In the genomic region with DNA sequence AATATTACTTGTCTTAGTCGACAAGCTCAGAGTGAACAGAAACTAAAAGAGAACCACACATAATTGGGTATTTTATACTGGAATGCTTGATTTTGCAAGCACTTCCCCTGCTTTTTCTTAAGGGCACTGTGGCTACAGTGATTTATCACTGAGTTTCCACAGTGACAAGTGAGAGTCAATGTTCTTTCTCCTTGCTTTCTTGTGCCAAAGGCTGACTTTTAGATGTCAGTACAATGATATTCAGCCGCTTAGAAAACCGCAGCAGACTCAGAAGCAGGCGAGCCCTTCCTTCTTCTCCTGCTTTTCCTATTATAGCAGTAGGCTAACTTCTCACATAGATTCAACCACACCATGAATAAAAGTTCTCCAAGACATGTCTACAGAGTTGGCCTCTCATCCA, we compare ENCODE assay signal across 17 cellular contexts.
DNase-seq lines count a peak whose midpoint lies in the region; TF ChIP-seq lines count a peak whose summit lies in the region.
"Had no signal": no experiment of that assay in that cellular context is flagged by ENCODE, and none has a peak within 500 bp of the region (broad histone marks: within the 10 kb centered on the region; RNA-seq: fewer than 3 reads in every experiment).

No MANE protein-coding gene starts in this region.

- H3K9me3 ChIP-seq in A673 (ENCODE audit: low read depth, low read length, poor library complexity, severe bottlenecking) = no peaks in the 10 kb centered on the region
- H3K9me3 ChIP-seq in SK-N-MC (ENCODE audit: low read depth, low read length) = no peaks in the 10 kb centered on the region
- H3K9me3 ChIP-seq in fibroblast of lung (ENCODE audit: control insufficient read depth, insufficient read depth, low read depth, low read length) = no peaks in the 10 kb centered on the region

- POLR2A ChIA-PET in A673 (lab: Charles Lee; ENCODE audit: low non-redundant PET) = no interaction called here

- no peak overlapping the region for H3K4me3 ChIP-seq in A673 (ENCODE audit: low read depth, low read length, poor library complexity, severe bottlenecking)
- H3K4me3 ChIP-seq in SK-N-MC = peak overlapping the region; percentile 48
- H3K4me3 ChIP-seq in fibroblast of lung (replicated peaks in 1 of 4; ENCODE audit: control extremely low read depth in 1 of 4, insufficient read depth in 1 of 4, low read depth in 3 of 4, low read length in 4 of 4) = no peak overlapping the region
- no peak overlapping the region for H3K4me3 ChIP-seq in mesendoderm (ENCODE audit: low read length)
- H3K4me3 ChIP-seq: GM23248, K562 had no signal

- no peak overlapping the region for H2BK120ac ChIP-seq in mesendoderm (ENCODE audit: low read depth, low read length)

- H3K79me2 ChIP-seq in fibroblast of lung (ENCODE audit: control insufficient read depth, insufficient read depth, low read length) (no peaks in the 10 kb centered on the region), mesendoderm (ENCODE audit: control insufficient read depth, insufficient read depth, low read length) (no peaks in the 10 kb centered on the region)

- H3K23ac ChIP-seq in mesendoderm (ENCODE audit: low read length) = no peak overlapping the region

- no peak overlapping the region for H3K4ac ChIP-seq in mesendoderm (ENCODE audit: low read depth, low read length)

- H3K18ac ChIP-seq in mesendoderm (ENCODE audit: low read length) = peak overlapping the region; percentile 60

- no peaks in the 10 kb centered on the region for H3K4me1 ChIP-seq in A673 (ENCODE audit: insufficient read depth, low read length, poor library complexity, severe bottlenecking)
- no peaks in the 10 kb centered on the region for H3K4me1 ChIP-seq in fibroblast of lung (ENCODE audit: control insufficient read depth, extremely low read depth, insufficient read depth, low read length)
- no peaks in the 10 kb centered on the region for H3K4me1 ChIP-seq in mesendoderm (ENCODE audit: control insufficient read depth, low read depth, low read length)

- H2BK15ac ChIP-seq in mesendoderm (replicated peaks; ENCODE audit: low read depth) = no peak overlapping the region

- CTCF ChIA-PET in A673 (lab: Charles Lee) = no interaction called here

- no peak overlapping the region for H2BK5ac ChIP-seq in mesendoderm (ENCODE audit: low read length)

- H3K27me3 ChIP-seq in A673 (replicated peaks; ENCODE audit: insufficient read depth, low read depth, low read length, poor library complexity) = no peaks in the 10 kb centered on the region
- H3K27me3 ChIP-seq in fibroblast of lung (ENCODE audit: control insufficient read depth, insufficient read depth, low read length) = no peaks in the 10 kb centered on the region
- H3K27me3 ChIP-seq in mesendoderm (ENCODE audit: insufficient read depth, low read length, poor library complexity) = no peaks in the 10 kb centered on the region

- intact Hi-C loops in A673 (cut with micrococcal nuclease; ENCODE audit: unreplicated experiment) = no loop called here

- H3K9ac ChIP-seq in SK-N-MC (ENCODE audit: insufficient read length) = no peak overlapping the region
- H3K9ac ChIP-seq in fibroblast of lung (ENCODE audit: insufficient read depth, low read length) = no peak overlapping the region
- no peak overlapping the region for H3K9ac ChIP-seq in mesendoderm (ENCODE audit: low read length)
- H3K9ac ChIP-seq: GM23248 had no signal

- H2AK5ac ChIP-seq in mesendoderm (ENCODE audit: low read length) = no peak overlapping the region

- H4K8ac ChIP-seq in mesendoderm (ENCODE audit: low read depth, low read length) = no peak overlapping the region

- TF ChIP-seq CTCF in A673 (conservative IDR thresholded peaks at IDR 0.05; ENCODE audit: low read depth, low read length) = no peak
- no peak for TF ChIP-seq CTCF in fibroblast of lung (conservative IDR thresholded peaks at IDR 0.05 in 1 of 2, IDR thresholded peaks at IDR 0.05 in 1 of 2; ENCODE audit: low read depth in 1 of 2, low read length in 2 of 2)

- no peak overlapping the region for H3K4me2 ChIP-seq in fibroblast of lung (ENCODE audit: extremely low read depth, insufficient read depth, low read length)
- H3K4me2 ChIP-seq in mesendoderm (ENCODE audit: low read length) = no peak overlapping the region

- no TSS peak for BruUV-seq in A673 (replicated peaks; lab: Mats Ljungman, UMichigan)

- H2AFZ ChIP-seq in fibroblast of lung (ENCODE audit: low read length) = no peak overlapping the region
- H2AFZ ChIP-seq: GM23248 had no signal

- H3K27ac ChIP-seq in A673 (ENCODE audit: low read depth, low read length, poor library complexity, severe bottlenecking) = no peak overlapping the region
- peak overlapping the region; percentile 67; the same call in 1 of the 2 replicates for H3K27ac ChIP-seq in SK-N-MC
- no peak overlapping the region for H3K27ac ChIP-seq in fibroblast of lung (ENCODE audit: insufficient read depth, low read length)
- H3K27ac ChIP-seq in mesendoderm (ENCODE audit: low read depth, low read length) = no peak overlapping the region
- H3K27ac ChIP-seq: GM23248 had no signal

- peak; percentile 4 for DNase-seq in A673 (ENCODE audit: low spot score)
- DNase-seq in SK-N-MC (ENCODE audit: low read depth, low spot score) = no peak
- peak; percentile 14 to 58 for DNase-seq in fibroblast of lung (ENCODE audit: low read depth in 2 of 2)
- DNase-seq in mesendoderm = no peak
- no peak for DNase-seq in NCI-H69 (lab: John Stamatoyannopoulos, UW)
- DNase-seq in stimulated activated CD4-positive, alpha-beta T cell treated with anti-CD3 and anti-CD28 coated beads, Interleukin-2, amount 100 ng/mL, for 48 hours = no peak
- no peak for DNase-seq in NCI-H345 (lab: John Stamatoyannopoulos, UW)
- DNase-seq in D341Med (ENCODE audit: low spot score) = no peak
- DNase-seq: 8988T, GF-D8, GM23248, NCI-H1436, NCI-H2029 treated with DMSO at 0.1 percent for 48 hours, NCI-H510A treated with DMSO at 0.1 percent for 48 hours, RPMI8226, SIG-M5 had no signal

- no peak overlapping the region for H4K5ac ChIP-seq in mesendoderm (ENCODE audit: low read length)

- H3K36me3 ChIP-seq in A673 (ENCODE audit: insufficient read depth, low read length, poor library complexity, severe bottlenecking) = no peaks in the 10 kb centered on the region
- H3K36me3 ChIP-seq in SK-N-MC (ENCODE audit: insufficient read depth, low read length) = no peaks in the 10 kb centered on the region
- H3K36me3 ChIP-seq in fibroblast of lung (ENCODE audit: control insufficient read depth, insufficient read depth, low read length) = no peaks in the 10 kb centered on the region
- no peaks in the 10 kb centered on the region for H3K36me3 ChIP-seq in mesendoderm (ENCODE audit: control insufficient read depth, insufficient read depth, low read length)

- WGBS in mesendoderm (ENCODE audit: extremely low coverage, insufficient coverage, low lambda C conversion rate) = no CpG with 5 or more reads among the region's 4 CpGs

- no peaks in the 10 kb centered on the region for H3K79me1 ChIP-seq in mesendoderm (ENCODE audit: low read length)

- no peak overlapping the region for H3K56ac ChIP-seq in mesendoderm (ENCODE audit: low read length)

- no peaks in the 10 kb centered on the region for H4K20me1 ChIP-seq in fibroblast of lung (ENCODE audit: control insufficient read depth, extremely low read depth, insufficient read depth, low read length)

Comparison
In these comparisons a context has a peak if more than half of its experiments do, and no peak if none do; other contexts are left out.
1. DNase-seq: peak in A673 (single experiment) and fibroblast of lung (2 of 2); none in SK-N-MC (single experiment), mesendoderm (single experiment), NCI-H69 (single experiment), stimulated activated CD4-positive, alpha-beta T cell treated with anti-CD3 and anti-CD28 coated beads, Interleukin-2, amount 100 ng/mL, for 48 hours (0 of 2), NCI-H345 (single experiment) and D341Med (single experiment).